ENCODE assay signal across 1 cellular context in genomic region chr19:13833330-13834265, GRCh38.
TF ChIP-seq lines count a peak whose summit lies in the region.

No MANE protein-coding gene starts in this region.

TF ChIP-seq in HEK293, 187 proteins besides CTCF, POLR2A, EP300 and RAD21 (continued from another document):
- 0 out of 2 replicates have a peak, but pooled peaks have one; percentile 41 for TF ChIP-seq SCRT1 (tag by site-specific recombination; IDR thresholded peaks at IDR 0.05; ENCODE audit: borderline replicate concordance)
- TF ChIP-seq KLF7 (tag by site-specific recombination; IDR thresholded peaks at IDR 0.05; ENCODE audit: borderline replicate concordance): peak; percentile 39; the same call in 1 of the 2 replicates
- peak; percentile 42 for TF ChIP-seq ZNF366 (tag by site-specific recombination; conservative IDR thresholded peaks at IDR 0.05)
- TF ChIP-seq, protein P1, sequence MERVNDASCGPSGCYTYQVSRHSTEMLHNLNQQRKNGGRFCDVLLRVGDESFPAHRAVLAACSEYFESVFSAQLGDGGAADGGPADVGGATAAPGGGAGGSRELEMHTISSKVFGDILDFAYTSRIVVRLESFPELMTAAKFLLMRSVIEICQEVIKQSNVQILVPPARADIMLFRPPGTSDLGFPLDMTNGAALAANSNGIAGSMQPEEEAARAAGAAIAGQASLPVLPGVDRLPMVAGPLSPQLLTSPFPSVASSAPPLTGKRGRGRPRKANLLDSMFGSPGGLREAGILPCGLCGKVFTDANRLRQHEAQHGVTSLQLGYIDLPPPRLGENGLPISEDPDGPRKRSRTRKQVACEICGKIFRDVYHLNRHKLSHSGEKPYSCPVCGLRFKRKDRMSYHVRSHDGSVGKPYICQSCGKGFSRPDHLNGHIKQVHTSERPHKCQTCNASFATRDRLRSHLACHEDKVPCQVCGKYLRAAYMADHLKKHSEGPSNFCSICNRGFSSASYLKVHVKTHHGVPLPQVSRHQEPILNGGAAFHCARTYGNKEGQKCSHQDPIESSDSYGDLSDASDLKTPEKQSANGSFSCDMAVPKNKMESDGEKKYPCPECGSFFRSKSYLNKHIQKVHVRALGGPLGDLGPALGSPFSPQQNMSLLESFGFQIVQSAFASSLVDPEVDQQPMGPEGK (tag by site-specific recombination; IDR thresholded peaks at IDR 0.05): peak; percentile 82
- TF ChIP-seq ZIC2 (tag by site-specific recombination; IDR thresholded peaks at IDR 0.05): no peak; the same call in 1 of the 2 replicates
- TF ChIP-seq ZNF169 (tag by site-specific recombination; IDR thresholded peaks at IDR 0.05): no peak
- peak; percentile 21; the same call in 1 of the 2 replicates for TF ChIP-seq HIC1 (tag by site-specific recombination; IDR thresholded peaks at IDR 0.05)
- 0 out of 2 replicates have a peak, but pooled peaks have one; percentile 21 for TF ChIP-seq BCL11B (tag by site-specific recombination; IDR thresholded peaks at IDR 0.05; ENCODE audit: low read depth)
- no peak for TF ChIP-seq ZBTB20 (tag by site-specific recombination; IDR thresholded peaks at IDR 0.05)
- TF ChIP-seq ZFHX2 (tag by site-specific recombination; conservative IDR thresholded peaks at IDR 0.05): peak; percentile 74
- TF ChIP-seq ZFP69B (tag by site-specific recombination; IDR thresholded peaks at IDR 0.05): peak; percentile 29; the same call in 1 of the 2 replicates
- no peak for TF ChIP-seq ZNF768 (tag by site-specific recombination; IDR thresholded peaks at IDR 0.05)
- 0 out of 2 replicates have a peak, but pooled peaks have one; percentile 40 for TF ChIP-seq ZNF692 (tag by site-specific recombination; IDR thresholded peaks at IDR 0.05)
- no peak for TF ChIP-seq ZNF776 (tag by site-specific recombination; IDR thresholded peaks at IDR 0.05; ENCODE audit: borderline replicate concordance)
- TF ChIP-seq KLF1 (tag by site-specific recombination; IDR thresholded peaks at IDR 0.05): peak; percentile 70
- TF ChIP-seq ZNF239 (tag by site-specific recombination; IDR thresholded peaks at IDR 0.05): no peak
- no peak for TF ChIP-seq SETDB1 (IDR thresholded peaks at IDR 0.05; ENCODE audit: insufficient read length, low read length)
- peak; percentile 80 for TF ChIP-seq ZNF341 (tag by site-specific recombination; IDR thresholded peaks at IDR 0.05; ENCODE audit: low read depth)
- 0 out of 2 replicates have a peak, but pooled peaks have one; percentile 44 for TF ChIP-seq KLF9 (tag by site-specific recombination; IDR thresholded peaks at IDR 0.05; ENCODE audit: low read depth)
- TF ChIP-seq FEZF1 (tag by site-specific recombination; IDR thresholded peaks at IDR 0.05): no peak
- TF ChIP-seq, protein P2, sequence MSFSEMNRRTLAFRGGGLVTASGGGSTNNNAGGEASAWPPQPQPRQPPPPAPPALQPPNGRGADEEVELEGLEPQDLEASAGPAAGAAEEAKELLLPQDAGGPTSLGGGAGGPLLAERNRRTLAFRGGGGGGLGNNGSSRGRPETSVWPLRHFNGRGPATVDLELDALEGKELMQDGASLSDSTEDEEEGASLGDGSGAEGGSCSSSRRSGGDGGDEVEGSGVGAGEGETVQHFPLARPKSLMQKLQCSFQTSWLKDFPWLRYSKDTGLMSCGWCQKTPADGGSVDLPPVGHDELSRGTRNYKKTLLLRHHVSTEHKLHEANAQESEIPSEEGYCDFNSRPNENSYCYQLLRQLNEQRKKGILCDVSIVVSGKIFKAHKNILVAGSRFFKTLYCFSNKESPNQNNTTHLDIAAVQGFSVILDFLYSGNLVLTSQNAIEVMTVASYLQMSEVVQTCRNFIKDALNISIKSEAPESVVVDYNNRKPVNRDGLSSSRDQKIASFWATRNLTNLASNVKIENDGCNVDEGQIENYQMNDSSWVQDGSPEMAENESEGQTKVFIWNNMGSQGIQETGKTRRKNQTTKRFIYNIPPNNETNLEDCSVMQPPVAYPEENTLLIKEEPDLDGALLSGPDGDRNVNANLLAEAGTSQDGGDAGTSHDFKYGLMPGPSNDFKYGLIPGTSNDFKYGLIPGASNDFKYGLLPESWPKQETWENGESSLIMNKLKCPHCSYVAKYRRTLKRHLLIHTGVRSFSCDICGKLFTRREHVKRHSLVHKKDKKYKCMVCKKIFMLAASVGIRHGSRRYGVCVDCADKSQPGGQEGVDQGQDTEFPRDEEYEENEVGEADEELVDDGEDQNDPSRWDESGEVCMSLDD (tag by site-specific recombination; IDR thresholded peaks at IDR 0.05): peak; percentile 86
- no peak for TF ChIP-seq SALL2 (tag by site-specific recombination; IDR thresholded peaks at IDR 0.05; ENCODE audit: borderline replicate concordance)
- TF ChIP-seq ZNF514 (tag by site-specific recombination; IDR thresholded peaks at IDR 0.05): no peak
- TF ChIP-seq ZBTB8A (tag by site-specific recombination; IDR thresholded peaks at IDR 0.05): peak; percentile 36; the same call in 1 of the 2 replicates
- TF ChIP-seq, protein P3, sequence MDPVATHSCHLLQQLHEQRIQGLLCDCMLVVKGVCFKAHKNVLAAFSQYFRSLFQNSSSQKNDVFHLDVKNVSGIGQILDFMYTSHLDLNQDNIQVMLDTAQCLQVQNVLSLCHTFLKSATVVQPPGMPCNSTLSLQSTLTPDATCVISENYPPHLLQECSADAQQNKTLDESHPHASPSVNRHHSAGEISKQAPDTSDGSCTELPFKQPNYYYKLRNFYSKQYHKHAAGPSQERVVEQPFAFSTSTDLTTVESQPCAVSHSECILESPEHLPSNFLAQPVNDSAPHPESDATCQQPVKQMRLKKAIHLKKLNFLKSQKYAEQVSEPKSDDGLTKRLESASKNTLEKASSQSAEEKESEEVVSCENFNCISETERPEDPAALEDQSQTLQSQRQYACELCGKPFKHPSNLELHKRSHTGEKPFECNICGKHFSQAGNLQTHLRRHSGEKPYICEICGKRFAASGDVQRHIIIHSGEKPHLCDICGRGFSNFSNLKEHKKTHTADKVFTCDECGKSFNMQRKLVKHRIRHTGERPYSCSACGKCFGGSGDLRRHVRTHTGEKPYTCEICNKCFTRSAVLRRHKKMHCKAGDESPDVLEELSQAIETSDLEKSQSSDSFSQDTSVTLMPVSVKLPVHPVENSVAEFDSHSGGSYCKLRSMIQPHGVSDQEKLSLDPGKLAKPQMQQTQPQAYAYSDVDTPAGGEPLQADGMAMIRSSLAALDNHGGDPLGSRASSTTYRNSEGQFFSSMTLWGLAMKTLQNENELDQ (tag by site-specific recombination; IDR thresholded peaks at IDR 0.05; ENCODE audit: low read depth): no peak
- no peak for TF ChIP-seq ZNF555 (tag by site-specific recombination; conservative IDR thresholded peaks at IDR 0.05)
- TF ChIP-seq SP2 (tag by site-specific recombination; IDR thresholded peaks at IDR 0.05): peak; percentile 97
- peak; percentile 20; the same call in 1 of the 2 replicates for TF ChIP-seq GLIS2 (tag by site-specific recombination; IDR thresholded peaks at IDR 0.05)
- peak; percentile 85 for TF ChIP-seq ZBTB7A (tag by site-specific recombination; IDR thresholded peaks at IDR 0.05; ENCODE audit: low read depth)
- peak; percentile 89 for TF ChIP-seq PBX3 (CRISPR knock-in tag; IDR thresholded peaks at IDR 0.05)
- TF ChIP-seq, protein P4, sequence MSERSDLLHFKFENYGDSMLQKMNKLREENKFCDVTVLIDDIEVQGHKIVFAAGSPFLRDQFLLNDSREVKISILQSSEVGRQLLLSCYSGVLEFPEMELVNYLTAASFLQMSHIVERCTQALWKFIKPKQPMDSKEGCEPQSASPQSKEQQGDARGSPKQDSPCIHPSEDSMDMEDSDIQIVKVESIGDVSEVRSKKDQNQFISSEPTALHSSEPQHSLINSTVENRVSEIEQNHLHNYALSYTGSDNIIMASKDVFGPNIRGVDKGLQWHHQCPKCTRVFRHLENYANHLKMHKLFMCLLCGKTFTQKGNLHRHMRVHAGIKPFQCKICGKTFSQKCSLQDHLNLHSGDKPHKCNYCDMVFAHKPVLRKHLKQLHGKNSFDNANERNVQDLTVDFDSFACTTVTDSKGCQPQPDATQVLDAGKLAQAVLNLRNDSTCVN (tag by site-specific recombination; optimal IDR thresholded peaks at IDR 0.05): peak; percentile 73
- TF ChIP-seq ZNF629 (tag by site-specific recombination; IDR thresholded peaks at IDR 0.05): 0 out of 2 replicates have a peak, but pooled peaks have one; percentile 17
- TF ChIP-seq, protein P5, sequence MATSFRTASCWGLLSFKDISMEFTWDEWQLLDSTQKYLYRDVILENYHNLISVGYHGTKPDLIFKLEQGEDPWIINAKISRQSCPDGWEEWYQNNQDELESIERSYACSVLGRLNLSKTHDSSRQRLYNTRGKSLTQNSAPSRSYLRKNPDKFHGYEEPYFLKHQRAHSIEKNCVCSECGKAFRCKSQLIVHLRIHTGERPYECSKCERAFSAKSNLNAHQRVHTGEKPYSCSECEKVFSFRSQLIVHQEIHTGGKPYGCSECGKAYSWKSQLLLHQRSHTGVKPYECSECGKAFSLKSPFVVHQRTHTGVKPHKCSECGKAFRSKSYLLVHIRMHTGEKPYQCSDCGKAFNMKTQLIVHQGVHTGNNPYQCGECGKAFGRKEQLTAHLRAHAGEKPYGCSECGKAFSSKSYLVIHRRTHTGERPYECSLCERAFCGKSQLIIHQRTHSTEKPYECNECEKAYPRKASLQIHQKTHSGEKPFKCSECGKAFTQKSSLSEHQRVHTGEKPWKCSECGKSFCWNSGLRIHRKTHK (tag by site-specific recombination; IDR thresholded peaks at IDR 0.05): no peak
- no peak for TF ChIP-seq ZNF623 (tag by site-specific recombination; IDR thresholded peaks at IDR 0.05)
- no peak for TF ChIP-seq ZNF677 (tag by site-specific recombination; IDR thresholded peaks at IDR 0.05)
- peak; percentile 59 for TF ChIP-seq PRDM10 (tag by site-specific recombination; IDR thresholded peaks at IDR 0.05)
